8 cellular contexts compared by ENCODE assay signal in genomic region chr12:109804820-109805761, GRCh38. TPM values are rescaled to one million over a fixed set of nuclear protein-coding genes. Genes with fewer than 3 reads are reported as not detected.
DNase-seq lines count a peak whose midpoint lies in the region; ATAC-seq and TF ChIP-seq lines count a peak whose summit lies in the region.

No MANE protein-coding gene starts in this region.

- H3K27ac Mint-ChIP-seq in activated naive CD8-positive, alpha-beta T cell treated with anti-CD3 and anti-CD28 coated beads, Interleukin-2, amount 50 U/mL, for 24 hours = no peak overlapping the region

- peak; percentile 89 to 99 (median 97) for TF ChIP-seq CTCF in heart right ventricle (IDR thresholded peaks at IDR 0.05)

- intact Hi-C loops in heart right ventricle (cut with DNase I) = loop anchor here (1.0 to 5.0 kb wide), 8 partner anchors 37 to 77 kb away; partner anchors contain the start of gene GLTP (in 7 of the 10)

- H3K9me3 ChIP-seq in heart right ventricle = no peaks in the 10 kb centered on the region

- H3K9me3 Mint-ChIP-seq in activated naive CD8-positive, alpha-beta T cell treated with anti-CD3 and anti-CD28 coated beads, Interleukin-2, amount 50 U/mL, for 24 hours = no peaks in the 10 kb centered on the region

- H3K27ac ChIP-seq in heart right ventricle = no peak overlapping the region

- no peak overlapping the region for H3K4me3 ChIP-seq in heart right ventricle

- ATAC-seq in SK-N-SH treated with all-trans-retinoic acid at 6 μM for 48 hours = peak; percentile 93
- peak; percentile 65 for ATAC-seq in activated naive CD8-positive, alpha-beta T cell treated with anti-CD3 and anti-CD28 coated beads, Interleukin-2, amount 50 U/mL, for 24 hours
- peak; percentile 58 to 86 (median 83) for ATAC-seq in heart right ventricle
- no peak for ATAC-seq in HG03439 (IDR thresholded peaks at IDR 0.05; ENCODE audit: unreplicated experiment)
- ATAC-seq in HG03520 (IDR thresholded peaks at IDR 0.05; ENCODE audit: unreplicated experiment) = no peak

- WGBS in heart right ventricle, 2 donors = 35 to 37% methylated on average over 12 of the region's 12 CpGs

- H3K27me3 ChIP-seq in heart right ventricle = peaks cover 0 to 2% (median 0%) of the 10 kb centered on the region in 7 donors

- in situ Hi-C loops in Caki2 (cut with HindIII; ENCODE audit: low pct_unique_long_range_greater_than_20kb, low sequenced_read_pairs) = no loop called here

- no peaks in the 10 kb centered on the region for H3K36me3 ChIP-seq in heart right ventricle

- H3K4me3 Mint-ChIP-seq in activated naive CD8-positive, alpha-beta T cell treated with anti-CD3 and anti-CD28 coated beads, Interleukin-2, amount 50 U/mL, for 24 hours = no peak overlapping the region

- no peaks in the 10 kb centered on the region for H3K36me3 Mint-ChIP-seq in activated naive CD8-positive, alpha-beta T cell treated with anti-CD3 and anti-CD28 coated beads, Interleukin-2, amount 50 U/mL, for 24 hours (ENCODE audit: low read depth)

- peaks cover 0 to 3% (median 0%) of the 10 kb centered on the region in 9 donors for H3K4me1 ChIP-seq in heart right ventricle

- no peaks in the 10 kb centered on the region for H3K4me1 Mint-ChIP-seq in activated naive CD8-positive, alpha-beta T cell treated with anti-CD3 and anti-CD28 coated beads, Interleukin-2, amount 50 U/mL, for 24 hours

- peak; percentile 23 for DNase-seq in Caki2 (ENCODE audit: low read depth)
- DNase-seq in HuH-7 (ENCODE audit: low spot score) = peak; percentile 95
- DNase-seq in activated naive CD8-positive, alpha-beta T cell treated with anti-CD3 and anti-CD28 coated beads, Interleukin-2, amount 50 U/mL, for 24 hours = peak; percentile 67
- DNase-seq in heart right ventricle = peak; percentile 53 to 75
- DNase-seq in putamen (ENCODE audit: low spot score) = peak; percentile 55

- H3K27me3 Mint-ChIP-seq in activated naive CD8-positive, alpha-beta T cell treated with anti-CD3 and anti-CD28 coated beads, Interleukin-2, amount 50 U/mL, for 24 hours = no peaks in the 10 kb centered on the region

TF ChIP-seq in SK-N-SH treated with all-trans-retinoic acid at 6 μM for 48 hours, 23 proteins besides CTCF, POLR2A, EP300 and RAD21:
- TF ChIP-seq SNAI2 (CRISPR knock-in tag; IDR thresholded peaks at IDR 0.05) (no peak), OSR1 (CRISPR knock-in tag; IDR thresholded peaks at IDR 0.05) (no peak), RARB (CRISPR knock-in tag; IDR thresholded peaks at IDR 0.05) (no peak), CSDC2 (CRISPR knock-in tag; IDR thresholded peaks at IDR 0.05) (no peak), ZNF8 (CRISPR knock-in tag; IDR thresholded peaks at IDR 0.05) (no peak), PPARA (CRISPR knock-in tag; IDR thresholded peaks at IDR 0.05; ENCODE audit: borderline replicate concordance) (no peak), ZNF565 (CRISPR knock-in tag; conservative IDR thresholded peaks at IDR 0.05; ENCODE audit: low read depth) (no peak), ESRRG (CRISPR knock-in tag; IDR thresholded peaks at IDR 0.05) (no peak), BACH2 (CRISPR knock-in tag; IDR thresholded peaks at IDR 0.05; ENCODE audit: borderline replicate concordance) (no peak), TOX (CRISPR knock-in tag; IDR thresholded peaks at IDR 0.05; ENCODE audit: borderline replicate concordance) (no peak), ISL1 (CRISPR knock-in tag; IDR thresholded peaks at IDR 0.05) (no peak), ZFP3 (CRISPR knock-in tag; IDR thresholded peaks at IDR 0.05) (no peak)
- TF ChIP-seq, protein P1, sequence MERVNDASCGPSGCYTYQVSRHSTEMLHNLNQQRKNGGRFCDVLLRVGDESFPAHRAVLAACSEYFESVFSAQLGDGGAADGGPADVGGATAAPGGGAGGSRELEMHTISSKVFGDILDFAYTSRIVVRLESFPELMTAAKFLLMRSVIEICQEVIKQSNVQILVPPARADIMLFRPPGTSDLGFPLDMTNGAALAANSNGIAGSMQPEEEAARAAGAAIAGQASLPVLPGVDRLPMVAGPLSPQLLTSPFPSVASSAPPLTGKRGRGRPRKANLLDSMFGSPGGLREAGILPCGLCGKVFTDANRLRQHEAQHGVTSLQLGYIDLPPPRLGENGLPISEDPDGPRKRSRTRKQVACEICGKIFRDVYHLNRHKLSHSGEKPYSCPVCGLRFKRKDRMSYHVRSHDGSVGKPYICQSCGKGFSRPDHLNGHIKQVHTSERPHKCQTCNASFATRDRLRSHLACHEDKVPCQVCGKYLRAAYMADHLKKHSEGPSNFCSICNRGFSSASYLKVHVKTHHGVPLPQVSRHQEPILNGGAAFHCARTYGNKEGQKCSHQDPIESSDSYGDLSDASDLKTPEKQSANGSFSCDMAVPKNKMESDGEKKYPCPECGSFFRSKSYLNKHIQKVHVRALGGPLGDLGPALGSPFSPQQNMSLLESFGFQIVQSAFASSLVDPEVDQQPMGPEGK (CRISPR knock-in tag; IDR thresholded peaks at IDR 0.05; ENCODE audit: borderline replicate concordance) = no peak
- TF ChIP-seq, protein P2, sequence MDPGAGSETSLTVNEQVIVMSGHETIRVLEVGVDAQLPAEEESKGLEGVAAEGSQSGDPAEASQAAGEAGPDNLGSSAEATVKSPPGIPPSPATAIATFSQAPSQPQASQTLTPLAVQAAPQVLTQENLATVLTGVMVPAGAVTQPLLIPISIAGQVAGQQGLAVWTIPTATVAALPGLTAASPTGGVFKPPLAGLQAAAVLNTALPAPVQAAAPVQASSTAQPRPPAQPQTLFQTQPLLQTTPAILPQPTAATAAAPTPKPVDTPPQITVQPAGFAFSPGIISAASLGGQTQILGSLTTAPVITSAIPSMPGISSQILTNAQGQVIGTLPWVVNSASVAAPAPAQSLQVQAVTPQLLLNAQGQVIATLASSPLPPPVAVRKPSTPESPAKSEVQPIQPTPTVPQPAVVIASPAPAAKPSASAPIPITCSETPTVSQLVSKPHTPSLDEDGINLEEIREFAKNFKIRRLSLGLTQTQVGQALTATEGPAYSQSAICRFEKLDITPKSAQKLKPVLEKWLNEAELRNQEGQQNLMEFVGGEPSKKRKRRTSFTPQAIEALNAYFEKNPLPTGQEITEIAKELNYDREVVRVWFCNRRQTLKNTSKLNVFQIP (CRISPR knock-in tag; IDR thresholded peaks at IDR 0.05; ENCODE audit: borderline replicate concordance, low read depth) = no peak
- TF ChIP-seq, protein P3, sequence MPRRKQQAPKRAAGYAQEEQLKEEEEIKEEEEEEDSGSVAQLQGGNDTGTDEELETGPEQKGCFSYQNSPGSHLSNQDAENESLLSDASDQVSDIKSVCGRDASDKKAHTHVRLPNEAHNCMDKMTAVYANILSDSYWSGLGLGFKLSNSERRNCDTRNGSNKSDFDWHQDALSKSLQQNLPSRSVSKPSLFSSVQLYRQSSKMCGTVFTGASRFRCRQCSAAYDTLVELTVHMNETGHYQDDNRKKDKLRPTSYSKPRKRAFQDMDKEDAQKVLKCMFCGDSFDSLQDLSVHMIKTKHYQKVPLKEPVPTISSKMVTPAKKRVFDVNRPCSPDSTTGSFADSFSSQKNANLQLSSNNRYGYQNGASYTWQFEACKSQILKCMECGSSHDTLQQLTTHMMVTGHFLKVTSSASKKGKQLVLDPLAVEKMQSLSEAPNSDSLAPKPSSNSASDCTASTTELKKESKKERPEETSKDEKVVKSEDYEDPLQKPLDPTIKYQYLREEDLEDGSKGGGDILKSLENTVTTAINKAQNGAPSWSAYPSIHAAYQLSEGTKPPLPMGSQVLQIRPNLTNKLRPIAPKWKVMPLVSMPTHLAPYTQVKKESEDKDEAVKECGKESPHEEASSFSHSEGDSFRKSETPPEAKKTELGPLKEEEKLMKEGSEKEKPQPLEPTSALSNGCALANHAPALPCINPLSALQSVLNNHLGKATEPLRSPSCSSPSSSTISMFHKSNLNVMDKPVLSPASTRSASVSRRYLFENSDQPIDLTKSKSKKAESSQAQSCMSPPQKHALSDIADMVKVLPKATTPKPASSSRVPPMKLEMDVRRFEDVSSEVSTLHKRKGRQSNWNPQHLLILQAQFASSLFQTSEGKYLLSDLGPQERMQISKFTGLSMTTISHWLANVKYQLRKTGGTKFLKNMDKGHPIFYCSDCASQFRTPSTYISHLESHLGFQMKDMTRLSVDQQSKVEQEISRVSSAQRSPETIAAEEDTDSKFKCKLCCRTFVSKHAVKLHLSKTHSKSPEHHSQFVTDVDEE (CRISPR knock-in tag; IDR thresholded peaks at IDR 0.05) = no peak
- TF ChIP-seq, protein P4, sequence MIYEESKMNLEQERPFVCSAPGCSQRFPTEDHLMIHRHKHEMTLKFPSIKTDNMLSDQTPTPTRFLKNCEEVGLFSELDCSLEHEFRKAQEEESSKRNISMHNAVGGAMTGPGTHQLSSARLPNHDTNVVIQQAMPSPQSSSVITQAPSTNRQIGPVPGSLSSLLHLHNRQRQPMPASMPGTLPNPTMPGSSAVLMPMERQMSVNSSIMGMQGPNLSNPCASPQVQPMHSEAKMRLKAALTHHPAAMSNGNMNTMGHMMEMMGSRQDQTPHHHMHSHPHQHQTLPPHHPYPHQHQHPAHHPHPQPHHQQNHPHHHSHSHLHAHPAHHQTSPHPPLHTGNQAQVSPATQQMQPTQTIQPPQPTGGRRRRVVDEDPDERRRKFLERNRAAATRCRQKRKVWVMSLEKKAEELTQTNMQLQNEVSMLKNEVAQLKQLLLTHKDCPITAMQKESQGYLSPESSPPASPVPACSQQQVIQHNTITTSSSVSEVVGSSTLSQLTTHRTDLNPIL (CRISPR knock-in tag; IDR thresholded peaks at IDR 0.05; ENCODE audit: low read depth) = no peak

RNA-seq across cellular contexts. Expression of gene TRPV4, which starts 28.1 kb away (rescaled TPM):
- not detected in 2 replicates for total RNA-seq in Caki2 (2014; rRNA removed; shearing (Covaris generic); ENCODE audit: low replicate concordance)
- 1 to 10 TPM in 2 of 10 donors, under 1 TPM in 6, not detected in 2; 0.16 to 1.0 (median 0.37) TPM for total RNA-seq in heart right ventricle
- polyA plus RNA-seq in heart right ventricle = under 1 TPM; 0.07 to 0.29 TPM

Comparison
In these comparisons a context has a peak if more than half of its experiments do, and no peak if none do; other contexts are left out.
1. DNase-seq: peak in every context shown above with its lines; median percentile 95 in HuH-7; 67 in activated naive CD8-positive, alpha-beta T cell treated with anti-CD3 and anti-CD28 coated beads, Interleukin-2, amount 50 U/mL, for 24 hours; 64 in heart right ventricle; 55 in putamen; 23 in Caki2.
2. ATAC-seq: peak in SK-N-SH treated with all-trans-retinoic acid at 6 μM for 48 hours (single experiment), activated naive CD8-positive, alpha-beta T cell treated with anti-CD3 and anti-CD28 coated beads, Interleukin-2, amount 50 U/mL, for 24 hours (single experiment) and heart right ventricle (8 of 8); none in HG03439 (single experiment) and HG03520 (single experiment).